26 cellular contexts compared by ENCODE assay signal in the genomic region with DNA sequence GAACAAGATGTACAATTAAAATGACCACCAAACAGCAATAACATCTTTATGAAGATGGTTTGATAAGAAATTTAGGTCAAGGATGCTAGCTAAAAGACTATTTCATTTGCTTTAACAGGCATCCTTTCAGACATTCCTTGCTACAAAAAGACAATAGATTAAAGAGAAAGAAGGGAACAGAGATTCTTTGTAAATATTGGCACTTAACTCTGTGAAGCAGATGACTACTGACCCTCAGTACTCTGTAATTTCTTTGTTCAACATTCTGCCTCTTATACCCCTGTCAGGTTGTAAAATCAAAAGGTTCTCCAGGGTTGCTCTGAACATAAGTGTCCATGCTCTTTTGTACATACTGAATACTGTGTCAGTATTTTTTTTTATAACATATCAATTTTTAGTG.
"Had no signal": no experiment of that assay in that cellular context is flagged by ENCODE, and none has a peak within 500 bp of the region (broad histone marks: within the 10 kb centered on the region; RNA-seq: fewer than 3 reads in every experiment).

No MANE protein-coding gene starts in this region.

- DNase-seq: activated CD4-positive, alpha-beta T cell treated with anti-CD3 and anti-CD28 coated beads for 48 hours; activated CD4-positive, alpha-beta T cell treated with anti-CD3 and anti-CD28 coated beads, Interleukin-2, amount 50 U/mL, for 48 hours; activated CD8-positive, alpha-beta memory T cell treated with anti-CD3 and anti-CD28 coated beads for 24 hours; activated effector memory CD4-positive, alpha-beta T cell treated with Interleukin-2 at 50 U/mL for 16 hours; activated naive CD4-positive, alpha-beta T cell treated with Interleukin-2 at 50 U/mL for 16 hours; anterior cingulate cortex; effector memory CD8-positive, alpha-beta T cell; head of caudate nucleus; hypothalamus; immature natural killer cell; left lung; lower lobe of right lung; mesendoderm; mucosa of descending colon; sigmoid colon; small intestine; stimulated activated CD4-positive, alpha-beta T cell treated with anti-CD3 and anti-CD28 coated beads, Interleukin-4, amount 100 ng/mL, for 24 hours; thyroid gland; upper lobe of right lung had no signal

- H3K27me3 ChIP-seq: gastroesophageal sphincter, left lung, neutrophil, sigmoid colon, thyroid gland, upper lobe of right lung had no signal

- FAIRE-seq: bronchial epithelial cell, colon, endothelial cell of umbilical vein had no signal

- H3K4me3 ChIP-seq: gastroesophageal sphincter, left lung, lower lobe of right lung, mucosa of descending colon, sigmoid colon, thyroid gland, upper lobe of right lung had no signal

- H3K27ac ChIP-seq: gastroesophageal sphincter, left lung, lower lobe of right lung, neutrophil, sigmoid colon, thyroid gland, upper lobe of right lung had no signal

- ATAC-seq: effector memory CD8-positive, alpha-beta T cell; gastroesophageal sphincter; left lung; lower lobe of right lung; mucosa of descending colon; natural killer cell treated with Interleukin-12 subunit alpha and Interleukin-12 subunit beta and Interleukin-15 and Interleukin-18, amount 100 ng/mL, for 72 hours; stimulated activated effector memory CD8-positive, alpha-beta T cell treated with anti-CD3 and anti-CD28 coated beads, Interleukin-12 subunit alpha, Interleukin-12 subunit beta, amount 100 ng/mL, for 72 hours; upper lobe of right lung had no signal

- H3K4me1 ChIP-seq: gastroesophageal sphincter, left lung, lower lobe of right lung, sigmoid colon, thyroid gland, upper lobe of right lung had no signal

- H3K9me3 ChIP-seq: gastroesophageal sphincter, lower lobe of right lung, mucosa of descending colon, neutrophil, sigmoid colon, thyroid gland, upper lobe of right lung had no signal

- H3K36me3 ChIP-seq: gastroesophageal sphincter, left lung, lower lobe of right lung, neutrophil, sigmoid colon, thyroid gland, upper lobe of right lung had no signal
